In the genomic region with DNA sequence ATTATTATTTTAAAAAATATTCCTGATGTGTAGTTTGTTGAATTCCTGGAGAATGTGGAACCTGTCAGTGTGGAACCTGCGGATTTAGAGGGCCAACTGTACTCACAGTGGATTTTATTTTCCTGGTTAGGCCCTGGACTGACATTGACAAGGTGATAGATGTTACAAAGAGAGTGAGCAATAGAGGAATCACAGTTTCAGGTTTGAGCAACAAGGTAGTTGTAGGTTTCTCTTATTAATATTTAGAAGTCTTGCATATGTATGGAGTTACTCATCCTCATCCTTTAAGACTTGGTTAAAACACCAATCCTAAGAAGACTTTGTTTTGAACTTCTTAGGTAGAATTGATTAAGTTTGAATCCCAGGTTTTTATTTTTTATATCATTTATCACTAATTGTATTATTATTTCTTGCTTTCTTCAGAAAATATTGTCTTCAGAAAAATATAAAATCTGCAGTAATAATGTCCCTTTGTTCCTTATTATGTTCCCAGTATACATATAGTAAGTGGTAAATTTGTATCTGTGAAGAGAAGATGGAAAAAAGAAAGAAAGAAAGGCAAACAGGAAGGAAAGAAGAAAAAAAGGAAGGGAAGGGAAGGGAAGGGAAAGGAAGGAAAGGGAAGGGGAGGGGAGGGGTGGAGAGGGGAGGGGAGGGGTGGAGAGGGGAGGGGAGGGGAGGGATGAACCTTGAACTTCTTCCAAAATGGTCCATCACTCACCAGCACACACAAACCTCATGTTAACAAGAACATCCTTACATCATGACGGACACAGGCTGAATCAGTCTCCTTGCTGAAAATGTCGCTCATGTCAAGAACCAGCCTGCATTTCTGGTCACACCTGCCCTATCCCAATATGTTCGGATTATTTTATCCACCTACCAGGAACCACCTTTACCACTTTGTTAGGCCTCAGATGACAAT, we compare ENCODE assay signal across 29 cellular contexts.
"Had no signal": no experiment of that assay in that cellular context is flagged by ENCODE, and none has a peak within 500 bp of the region (broad histone marks: within the 10 kb centered on the region; RNA-seq: fewer than 3 reads in every experiment).

No MANE protein-coding gene starts in this region.

- H3K4me3 ChIP-seq: left lung, lower lobe of right lung, pancreas, prostate gland, sigmoid colon, smooth muscle cell, stomach, testis, thyroid gland, transverse colon, upper lobe of left lung, vagina had no signal

- ATAC-seq: left colon; left lung; lower lobe of right lung; naive thymus-derived CD8-positive, alpha-beta T cell; pancreas; right cardiac atrium; stimulated activated naive B cell treated with anti-CD40 and anti-IgM and Interleukin-4, amounts not matched to agents 10 μg/mL and 1 μg/mL and 100 μg/mL, for 72 hours; stimulated activated naive CD8-positive, alpha-beta T cell treated with anti-CD3 and anti-CD28 coated beads, Interleukin-15, Interleukin-2, amounts not matched to agents 100 U/mL and 50 U/mL, for 24 hours had no signal

- H3K27ac ChIP-seq: left lung, lower lobe of right lung, pancreas, prostate gland, sigmoid colon, stomach, testis, thyroid gland, transverse colon, upper lobe of left lung, vagina had no signal

- H3K4me2 ChIP-seq: smooth muscle cell had no signal

- H3K36me3 ChIP-seq: left lung, lower lobe of right lung, pancreas, prostate gland, sigmoid colon, stomach, thyroid gland, transverse colon, upper lobe of left lung, vagina had no signal

- H3K27me3 ChIP-seq: left lung, pancreas, sigmoid colon, stomach, testis, thyroid gland, transverse colon, upper lobe of left lung, vagina had no signal

- DNase-seq: hippocampal formation; kidney glomerular epithelial cell; left colon; left lung; lower lobe of right lung; mammary epithelial cell; mesenchymal stem cell; naive thymus-derived CD8-positive, alpha-beta T cell; nucleus accumbens; pancreas; posterior cingulate gyrus; retina; right cardiac atrium; sigmoid colon; stimulated activated CD4-positive, alpha-beta T cell treated with anti-CD3 and anti-CD28 coated beads, Interleukin-12 subunit alpha, Interleukin-12 subunit beta, amount 100 ng/mL, for 4 hours; stimulated activated CD4-positive, alpha-beta T cell treated with anti-CD3 and anti-CD28 coated beads, Interleukin-15, amount 100 ng/mL, for 24 hours; stimulated activated CD4-positive, alpha-beta T cell treated with anti-CD3 and anti-CD28 coated beads, Interleukin-2, amount 100 ng/mL, for 24 hours; stimulated activated CD4-positive, alpha-beta T cell treated with anti-CD3 and anti-CD28 coated beads, Interleukin-4, amount 100 ng/mL, for 1 hour; stimulated activated naive B cell treated with anti-CD40 and anti-IgM and Interleukin-4, amounts not matched to agents 10 μg/mL and 1 μg/mL and 100 μg/mL, for 72 hours; stimulated activated naive CD8-positive, alpha-beta T cell treated with anti-CD3 and anti-CD28 coated beads, Interleukin-15, Interleukin-2, amounts not matched to agents 100 U/mL and 50 U/mL, for 24 hours; stomach; testis; thyroid gland; transverse colon; upper lobe of left lung had no signal

- FAIRE-seq: keratinocyte, pancreas had no signal

- H3K9me3 ChIP-seq: left lung, lower lobe of right lung, pancreas, prostate gland, sigmoid colon, stomach, testis, thyroid gland, transverse colon, upper lobe of left lung, vagina had no signal

- H3K4me1 ChIP-seq: left lung, lower lobe of right lung, pancreas, prostate gland, stomach, testis, thyroid gland, transverse colon, upper lobe of left lung, vagina had no signal
